ENCODE assay signal across 10 cellular contexts in the genomic region with DNA sequence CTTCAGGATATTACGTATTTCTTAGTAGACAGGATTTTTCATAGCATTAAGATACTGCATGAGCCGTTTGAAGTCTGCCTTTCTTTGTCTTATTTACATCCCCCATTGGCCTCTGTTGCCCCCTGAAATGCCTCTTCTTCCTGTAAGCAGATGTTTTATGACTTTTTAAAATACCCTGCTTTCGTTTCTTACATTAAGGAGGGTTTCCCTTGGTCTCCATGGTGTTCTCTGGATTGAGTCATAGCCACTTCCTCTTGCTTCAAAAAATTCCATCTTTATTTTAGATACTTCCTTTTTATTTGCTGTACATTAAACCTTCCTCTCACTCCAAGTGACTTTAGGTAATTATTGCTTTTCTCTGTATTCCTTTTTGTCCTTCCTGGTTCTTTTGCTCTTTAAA.
DNase-seq lines count a peak whose midpoint lies in the region; ATAC-seq, FAIRE-seq and TF ChIP-seq lines count a peak whose summit lies in the region.
"Had no signal": no experiment of that assay in that cellular context is flagged by ENCODE, and none has a peak within 500 bp of the region (broad histone marks: within the 10 kb centered on the region; RNA-seq: fewer than 3 reads in every experiment).

No MANE protein-coding gene starts in this region.

- peak overlapping the region; percentile 4 for H3K4me3 Mint-ChIP-seq in stimulated activated memory B cell treated with anti-CD40 and anti-IgM and Interleukin-4, amounts not matched to agents 10 μg/mL and 1 μg/mL and 100 μg/mL, for 72 hours
- H3K4me3 Mint-ChIP-seq: activated naive CD8-positive, alpha-beta T cell treated with anti-CD3 and anti-CD28 coated beads, Interleukin-2, amount 50 U/mL, for 24 hours had no signal

- peak overlapping the region; percentile 67 for H3K27ac Mint-ChIP-seq in stimulated activated memory B cell treated with anti-CD40 and anti-IgM and Interleukin-4, amounts not matched to agents 10 μg/mL and 1 μg/mL and 100 μg/mL, for 72 hours
- H3K27ac Mint-ChIP-seq: activated naive CD8-positive, alpha-beta T cell treated with anti-CD3 and anti-CD28 coated beads, Interleukin-2, amount 50 U/mL, for 24 hours had no signal

- FAIRE-seq in urothelium cell line (lab: Jason Lieb, UNC) = no peak

- H3K36me3 Mint-ChIP-seq in stimulated activated memory B cell treated with anti-CD40 and anti-IgM and Interleukin-4, amounts not matched to agents 10 μg/mL and 1 μg/mL and 100 μg/mL, for 72 hours = peaks cover 58% of the 10 kb centered on the region

- DNase-seq in HS-5 (ENCODE audit: low read depth) (peak; percentile 13), fibroblast of the aortic adventitia (ENCODE audit: low read depth) (peak; percentile 48), urothelium cell line (ENCODE audit: low spot score) (no peak), hypothalamus (lab: John Stamatoyannopoulos, UW) (no peak)
- DNase-seq: activated naive CD8-positive, alpha-beta T cell treated with anti-CD3 and anti-CD28 coated beads, Interleukin-2, amount 50 U/mL, for 24 hours; NCI-H2081 treated with DMSO at 0.1 percent for 48 hours had no signal

- no peak overlapping the region for H3K4me3 ChIP-seq in fibroblast of the aortic adventitia (ENCODE audit: low read depth, low read length)

- H3K9me3 Mint-ChIP-seq in stimulated activated memory B cell treated with anti-CD40 and anti-IgM and Interleukin-4, amounts not matched to agents 10 μg/mL and 1 μg/mL and 100 μg/mL, for 72 hours = peaks cover 10% of the 10 kb centered on the region
- H3K9me3 Mint-ChIP-seq: activated naive CD8-positive, alpha-beta T cell treated with anti-CD3 and anti-CD28 coated beads, Interleukin-2, amount 50 U/mL, for 24 hours had no signal

- ATAC-seq in SK-N-SH treated with all-trans-retinoic acid at 6 μM for 48 hours = peak; percentile 60
- no peak for ATAC-seq in stimulated activated memory B cell treated with anti-CD40 and anti-IgM and Interleukin-4, amounts not matched to agents 10 μg/mL and 1 μg/mL and 100 μg/mL, for 72 hours
- ATAC-seq in HG02884 (IDR thresholded peaks at IDR 0.05; ENCODE audit: unreplicated experiment) = no peak
- ATAC-seq in GM18519 (IDR thresholded peaks at IDR 0.05; ENCODE audit: low FRiP score, unreplicated experiment) = no peak
- ATAC-seq: activated naive CD8-positive, alpha-beta T cell treated with anti-CD3 and anti-CD28 coated beads, Interleukin-2, amount 50 U/mL, for 24 hours had no signal

- TF ChIP-seq CTCF in fibroblast of the aortic adventitia (IDR thresholded peaks at IDR 0.05; ENCODE audit: insufficient read depth, low read length) = no peak

- H3K4me1 Mint-ChIP-seq in stimulated activated memory B cell treated with anti-CD40 and anti-IgM and Interleukin-4, amounts not matched to agents 10 μg/mL and 1 μg/mL and 100 μg/mL, for 72 hours = peaks cover 22% of the 10 kb centered on the region

- no peaks in the 10 kb centered on the region for H3K27me3 Mint-ChIP-seq in stimulated activated memory B cell treated with anti-CD40 and anti-IgM and Interleukin-4, amounts not matched to agents 10 μg/mL and 1 μg/mL and 100 μg/mL, for 72 hours

TF ChIP-seq in SK-N-SH treated with all-trans-retinoic acid at 6 μM for 48 hours, 23 proteins besides CTCF, POLR2A, EP300 and RAD21:
- no peak for TF ChIP-seq ZFP30 (CRISPR knock-in tag; IDR thresholded peaks at IDR 0.05)
- TF ChIP-seq TOX (CRISPR knock-in tag; IDR thresholded peaks at IDR 0.05; ENCODE audit: borderline replicate concordance) = no peak
- TF ChIP-seq ZNF565 (CRISPR knock-in tag; conservative IDR thresholded peaks at IDR 0.05; ENCODE audit: low read depth) = no peak
- TF ChIP-seq PATZ1 (CRISPR knock-in tag; IDR thresholded peaks at IDR 0.05; ENCODE audit: borderline replicate concordance) = no peak
- no peak for TF ChIP-seq BACH2 (CRISPR knock-in tag; IDR thresholded peaks at IDR 0.05; ENCODE audit: borderline replicate concordance)
- no peak for TF ChIP-seq ZNF70 (CRISPR knock-in tag; IDR thresholded peaks at IDR 0.05)
- TF ChIP-seq ARNTL (CRISPR knock-in tag; IDR thresholded peaks at IDR 0.05; ENCODE audit: borderline replicate concordance, low read depth) = no peak
- TF ChIP-seq RARB (CRISPR knock-in tag; IDR thresholded peaks at IDR 0.05) = no peak
- TF ChIP-seq, protein P1, sequence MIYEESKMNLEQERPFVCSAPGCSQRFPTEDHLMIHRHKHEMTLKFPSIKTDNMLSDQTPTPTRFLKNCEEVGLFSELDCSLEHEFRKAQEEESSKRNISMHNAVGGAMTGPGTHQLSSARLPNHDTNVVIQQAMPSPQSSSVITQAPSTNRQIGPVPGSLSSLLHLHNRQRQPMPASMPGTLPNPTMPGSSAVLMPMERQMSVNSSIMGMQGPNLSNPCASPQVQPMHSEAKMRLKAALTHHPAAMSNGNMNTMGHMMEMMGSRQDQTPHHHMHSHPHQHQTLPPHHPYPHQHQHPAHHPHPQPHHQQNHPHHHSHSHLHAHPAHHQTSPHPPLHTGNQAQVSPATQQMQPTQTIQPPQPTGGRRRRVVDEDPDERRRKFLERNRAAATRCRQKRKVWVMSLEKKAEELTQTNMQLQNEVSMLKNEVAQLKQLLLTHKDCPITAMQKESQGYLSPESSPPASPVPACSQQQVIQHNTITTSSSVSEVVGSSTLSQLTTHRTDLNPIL (CRISPR knock-in tag; IDR thresholded peaks at IDR 0.05; ENCODE audit: low read depth) = no peak
- no peak for TF ChIP-seq ESRRG (CRISPR knock-in tag; IDR thresholded peaks at IDR 0.05)
- no peak for TF ChIP-seq GLIS3 (CRISPR knock-in tag; IDR thresholded peaks at IDR 0.05)
TF ChIP-seq in SK-N-SH treated with all-trans-retinoic acid at 6 μM for 48 hours: peak in this region for 0.

Comparison
In these comparisons a context has a peak if more than half of its experiments do, and no peak if none do; other contexts are left out.
1. DNase-seq: peak in HS-5 (single experiment) and fibroblast of the aortic adventitia (single experiment); none in urothelium cell line (single experiment) and hypothalamus (0 of 51).